In genomic region chr6:57089687-57090457, GRCh38 we compare ENCODE assay signal across 8 cellular contexts. TPM values are rescaled to one million over a fixed set of nuclear protein-coding genes. Genes with fewer than 3 reads are reported as not detected.
DNase-seq lines count a peak whose midpoint lies in the region; ATAC-seq and TF ChIP-seq lines count a peak whose summit lies in the region.

Gene ZNF451, plus strand, starts transcription at chr6:57090188. Its CDS starts 66 bp downstream, at chr6:57090254.

- ATAC-seq in HG02885 (IDR thresholded peaks at IDR 0.05; ENCODE audit: poor library complexity, unreplicated experiment) (peak; percentile 93), T-helper 17 cell (peak; percentile 93)

- H3K27ac Mint-ChIP-seq in T-helper 17 cell = peak within 1 kb of the TSS; percentile 83

- TF ChIP-seq POLR2A in GM15510 (IDR thresholded peaks at IDR 0.05; ENCODE audit: borderline replicate concordance, extremely low read depth, insufficient read length) (peak; percentile 76), prostate gland (IDR thresholded peaks at IDR 0.05) (peak; percentile 95)

- DNase-seq in NCI-H1694 treated with DMSO at 0.1 percent for 48 hours (lab: John Stamatoyannopoulos, UW) (peak; percentile 94), T-helper 17 cell (peak; percentile 92 to 95 (median 93)), left ventricle myocardium inferior (peak; percentile 98), prostate gland (ENCODE audit: low spot score) (peak; percentile 96)

- H3K36me3 Mint-ChIP-seq in T-helper 17 cell (ENCODE audit: low read depth) = peaks cover 5% of the 10 kb centered on the region

- peaks cover 30% of the 10 kb centered on the region for H3K4me1 Mint-ChIP-seq in T-helper 17 cell

- TF ChIP-seq CTCF in left ventricle myocardium inferior (IDR thresholded peaks at IDR 0.05; ENCODE audit: borderline replicate concordance) (no peak), prostate gland (IDR thresholded peaks at IDR 0.05) (peak in 2 of 4 experiments; percentile 13 to 25)

- H3K9me3 ChIP-seq in T-helper 17 cell (ENCODE audit: control insufficient read depth, low read length, poor library complexity, severe bottlenecking) = no peaks in the 10 kb centered on the region
- no peaks in the 10 kb centered on the region for H3K9me3 ChIP-seq in left ventricle myocardium inferior (replicated peaks)
- no peaks in the 10 kb centered on the region for H3K9me3 ChIP-seq in prostate gland

- H3K4me1 ChIP-seq in left ventricle myocardium inferior = peaks cover 42% of the 10 kb centered on the region
- H3K4me1 ChIP-seq in prostate gland (replicated peaks) = no peaks in the 10 kb centered on the region
- peaks cover 1% of the 10 kb centered on the region for H3K4me1 ChIP-seq in urinary bladder (ENCODE audit: insufficient read depth)

- no peaks in the 10 kb centered on the region for H3K27me3 Mint-ChIP-seq in T-helper 17 cell

- H3K27me3 ChIP-seq in left ventricle myocardium inferior (ENCODE audit: low read depth) (no peaks in the 10 kb centered on the region), prostate gland (replicated peaks; ENCODE audit: insufficient read depth) (no peaks in the 10 kb centered on the region)

- H3K36me3 ChIP-seq in left ventricle myocardium inferior (peaks cover 6% of the 10 kb centered on the region), prostate gland (no peaks in the 10 kb centered on the region), urinary bladder (ENCODE audit: insufficient read depth) (no peaks in the 10 kb centered on the region)

- under 1% methylated on average over 44 of the region's 58 CpGs for WGBS in prostate gland
- WGBS in urinary bladder = under 1% methylated on average over 50 of the region's 58 CpGs

- H3K27ac ChIP-seq in angular gyrus (ENCODE audit: low read depth, low read length) (peak within 1 kb of the TSS; percentile 76), left ventricle myocardium inferior (replicated peaks) (peak within 1 kb of the TSS; percentile 89), prostate gland (peak within 1 kb of the TSS; percentile 81), urinary bladder (ENCODE audit: low read depth) (no peak within 1 kb of the TSS)

- intact Hi-C loops in left ventricle myocardium inferior (cut with micrococcal nuclease) (loop anchor here (5.0 kb wide), 1 partner anchor 43 kb away; the partner anchor contains the start of gene KIAA1586), prostate gland (cut with DNase I) (no loop called here)

- H3K4me3 ChIP-seq in left ventricle myocardium inferior = peak within 1 kb of the TSS; percentile 76
- peak within 1 kb of the TSS; percentile 47 to 50 for H3K4me3 ChIP-seq in prostate gland
- peak within 1 kb of the TSS; percentile 39 for H3K4me3 ChIP-seq in urinary bladder (ENCODE audit: low read depth, low read length)

- peak within 1 kb of the TSS; percentile 87 for H3K4me3 Mint-ChIP-seq in T-helper 17 cell

RNA-seq across cellular contexts. Expression of gene ZNF451, which starts in this region (rescaled TPM):
- total RNA-seq in T-helper 17 cell (100 to 1,000 TPM; 131 to 142 TPM), left ventricle myocardium inferior (25.5 TPM), prostate gland (10 to 100 TPM; 32.3 to 68.6 TPM), urinary bladder (173 TPM)
- 12.4 TPM for polyA plus RNA-seq in urinary bladder
